Comparison of ENCODE assay signal across 9 cellular contexts in the genomic region with DNA sequence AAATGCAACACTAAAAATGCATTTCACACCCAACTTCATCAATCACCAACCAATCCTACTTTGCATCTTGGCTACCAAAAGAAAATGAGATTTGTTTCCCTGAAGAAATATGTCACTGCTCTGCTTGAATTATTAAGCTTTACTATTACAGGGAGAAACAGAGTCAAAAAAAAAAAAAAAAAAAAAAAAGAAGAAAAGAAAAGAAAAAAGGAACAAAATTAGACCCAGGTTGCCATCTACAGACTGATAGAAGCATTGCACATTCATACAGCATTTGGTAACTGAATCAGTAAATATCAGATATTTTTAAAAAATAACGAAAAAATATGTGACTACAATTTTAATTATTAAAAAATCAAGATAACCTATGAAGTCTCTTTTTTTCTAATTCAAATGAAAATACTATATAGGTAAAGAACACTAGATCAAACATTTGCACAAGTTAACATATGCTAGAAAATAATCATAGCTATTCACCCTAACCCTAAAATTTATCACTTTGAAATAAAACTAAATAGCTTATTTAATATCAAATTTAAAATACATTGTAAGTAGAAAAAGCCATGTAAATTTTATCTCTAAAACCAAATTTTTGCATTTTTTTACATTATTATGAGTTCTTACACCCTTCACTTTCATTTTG.
A peak's percentile ranks its signal among the peaks of the same experiment; 100 is the strongest.
DNase-seq lines count a peak whose midpoint lies in the region; ATAC-seq and TF ChIP-seq lines count a peak whose summit lies in the region.
"Had no signal": no experiment of that assay in that cellular context is flagged by ENCODE, and none has a peak within 500 bp of the region (broad histone marks: within the 10 kb centered on the region; RNA-seq: fewer than 3 reads in every experiment).

No MANE protein-coding gene starts in this region.

- peak; percentile 68 for TF ChIP-seq CTCF in Calu3 (IDR thresholded peaks at IDR 0.05; ENCODE audit: unreplicated experiment)
- peak; percentile 39 to 48 for TF ChIP-seq CTCF in left lung (IDR thresholded peaks at IDR 0.05)

- H3K27me3 Mint-ChIP-seq in Calu3 (ENCODE audit: unreplicated experiment), result no peaks in the 10 kb centered on the region

- no peaks in the 10 kb centered on the region for H3K9me3 ChIP-seq in left lung

- no peak overlapping the region for H3K4me3 ChIP-seq in left lung

- peaks cover 34% of the 10 kb centered on the region for H3K36me3 Mint-ChIP-seq in Calu3 (ENCODE audit: insufficient read depth, unreplicated experiment)

- CTCF ChIA-PET in Calu3 (lab: Charles Lee), result interaction anchor here (0.5 to 1.7 kb wide), 10 partner anchors 9 to 210 kb away, joined by 3 to 11 read pairs (median 4); no protein-coding TSS in a partner anchor

- DNase-seq in Calu3, result no peak
- peak; percentile 15 for DNase-seq in KBM-7
- DNase-seq in SW 1271 (lab: John Stamatoyannopoulos, UW), result peak; percentile 7 to 44
- no peak for DNase-seq in left lung
- no peak for DNase-seq in activated CD8-positive, alpha-beta memory T cell treated with anti-CD3 and anti-CD28 coated beads for 24 hours
- DNase-seq in SHP77 (lab: John Stamatoyannopoulos, UW), result no peak
- DNase-seq: cortex of kidney had no signal

- BruUV-seq in Calu3 (replicated peaks; lab: Mats Ljungman, UMichigan), result no TSS peak

- no peaks in the 10 kb centered on the region for H3K36me3 ChIP-seq in left lung

- H3K27ac ChIP-seq in left lung, result no peak overlapping the region

- peaks cover 40% of the 10 kb centered on the region for H3K4me1 Mint-ChIP-seq in Calu3 (ENCODE audit: low read depth, unreplicated experiment)

- in situ Hi-C loops in KBM-7 (cut with MboI; ENCODE audit: low pct_unique_long_range_greater_than_20kb, low sequenced_read_pairs), result no loop called here

- no peaks in the 10 kb centered on the region for H3K9me3 Mint-ChIP-seq in Calu3 (ENCODE audit: low read depth, unreplicated experiment)

- H3K27me3 ChIP-seq in left lung, result no peaks in the 10 kb centered on the region

- no peak overlapping the region for H3K27ac Mint-ChIP-seq in Calu3 (ENCODE audit: unreplicated experiment)

- intact Hi-C loops in Calu3 (cut with micrococcal nuclease; ENCODE audit: unreplicated experiment) (loop anchor here (1.0 to 5.0 kb wide), 3 partner anchors 67 to 210 kb away; no protein-coding TSS in a partner anchor), left lung (cut with DNase I) (no loop called here)

- no peaks in the 10 kb centered on the region for H3K4me1 ChIP-seq in left lung

- no peak overlapping the region for H3K4me3 Mint-ChIP-seq in Calu3 (ENCODE audit: low read depth, unreplicated experiment)

- ATAC-seq in left lung, result peak; percentile 27
- no peak for ATAC-seq in HG03457 (IDR thresholded peaks at IDR 0.05; ENCODE audit: unreplicated experiment)
- no peak for ATAC-seq in HG03520 (IDR thresholded peaks at IDR 0.05; ENCODE audit: unreplicated experiment)

Comparison
In these comparisons a context has a peak if more than half of its experiments do, and no peak if none do; other contexts are left out.
1. DNase-seq: peak in KBM-7 (single experiment) and SW 1271 (2 of 2); none in Calu3 (single experiment), left lung (0 of 2), activated CD8-positive, alpha-beta memory T cell treated with anti-CD3 and anti-CD28 coated beads for 24 hours (single experiment) and SHP77 (0 of 2).